In genomic region chr19:48397636-48398328, GRCh38 we compare ENCODE assay signal across 8 cellular contexts. TPM values are rescaled to one million over a fixed set of nuclear protein-coding genes. Genes with fewer than 3 reads are reported as not detected.
DNase-seq lines count a peak whose midpoint lies in the region; ATAC-seq and TF ChIP-seq lines count a peak whose summit lies in the region.

No MANE protein-coding gene starts in this region.

- CTCF ChIA-PET in CD4-positive, alpha-beta memory T cell (lab: Charles Lee; ENCODE audit: partially characterized antibody): no interaction called here

- no peak overlapping the region for H3K9ac ChIP-seq in neural cell (ENCODE audit: low read length)

- no peak for DNase-seq in CD4-positive, alpha-beta memory T cell
- DNase-seq in Jurkat, Clone E6-1 (ENCODE audit: low read depth, low spot score): no peak
- DNase-seq in chondrocyte (ENCODE audit: low spot score): no peak
- DNase-seq in HCEC 1CT: no peak
- no peak for DNase-seq in NCI-H446 treated with DMSO at 0.1 percent for 48 hours (lab: John Stamatoyannopoulos, UW)
- DNase-seq in A172 (ENCODE audit: low spot score): no peak

- no peak overlapping the region for H3K4me2 ChIP-seq in neural cell (ENCODE audit: low read length)

- no peaks in the 10 kb centered on the region for H4K20me1 ChIP-seq in neural cell (ENCODE audit: insufficient read depth)

- no peaks in the 10 kb centered on the region for H3K9me2 ChIP-seq in neural cell (ENCODE audit: insufficient read depth, low read length)

- intact Hi-C loops in CD4-positive, alpha-beta memory T cell (cut with micrococcal nuclease): loop anchor here (2.0 kb wide), 2 partner anchors 47 to 71 kb away; partner anchors contain the start of genes CYTH2 and GRWD1

- ATAC-seq in HG02763 (IDR thresholded peaks at IDR 0.05; ENCODE audit: unreplicated experiment): no peak

- TF ChIP-seq RAD21 in neural cell (conservative IDR thresholded peaks at IDR 0.05): no peak

- peaks cover 22 to 61% (median 43%) of the 10 kb centered on the region in 4 donors for H3K4me1 Mint-ChIP-seq in CD4-positive, alpha-beta memory T cell
- peaks cover 46% of the 10 kb centered on the region for H3K4me1 Mint-ChIP-seq in chondrocyte (ENCODE audit: low read depth)

- peak overlapping the region; percentile 86 to 97 (median 93) for H3K27ac Mint-ChIP-seq in CD4-positive, alpha-beta memory T cell
- H3K27ac Mint-ChIP-seq in chondrocyte (ENCODE audit: unreplicated experiment): peak overlapping the region; percentile 93

- peak overlapping the region; percentile 78 to 95 (median 89) for H3K4me3 Mint-ChIP-seq in CD4-positive, alpha-beta memory T cell
- H3K4me3 Mint-ChIP-seq in chondrocyte (ENCODE audit: unreplicated experiment): peak overlapping the region; percentile 94

- H3K36me3 Mint-ChIP-seq in CD4-positive, alpha-beta memory T cell: peaks cover 0 to 1% of the 10 kb centered on the region in 2 donors
- H3K36me3 Mint-ChIP-seq in chondrocyte (ENCODE audit: low read depth): no peaks in the 10 kb centered on the region

- peaks cover 4% of the 10 kb centered on the region for H3K79me2 ChIP-seq in neural cell (replicated peaks; ENCODE audit: insufficient read depth, low read length)

- H3K4me1 ChIP-seq in CD4-positive, alpha-beta memory T cell (ENCODE audit: insufficient read depth, low read length): peaks cover 45% of the 10 kb centered on the region

- TF ChIP-seq EP300 in neural cell (conservative IDR thresholded peaks at IDR 0.05; ENCODE audit: poor library complexity, severe bottlenecking): no peak

- peak overlapping the region; percentile 55 to 79 for H3K4me3 ChIP-seq in CD4-positive, alpha-beta memory T cell (ENCODE audit: low read length in 2 of 2)
- peak overlapping the region; percentile 51 for H3K4me3 ChIP-seq in Jurkat, Clone E6-1 (ENCODE audit: low read length)
- peak overlapping the region; percentile 94 for H3K4me3 ChIP-seq in neural cell (ENCODE audit: low read length)

- no peaks in the 10 kb centered on the region for H3F3A ChIP-seq in neural cell (ENCODE audit: insufficient read depth, low read length, poor library complexity, severe bottlenecking)

- H3K9me3 ChIP-seq in CD4-positive, alpha-beta memory T cell (ENCODE audit: control insufficient read depth in 1 of 2, low read length in 2 of 2): no peaks in the 10 kb centered on the region
- H3K9me3 ChIP-seq in neural cell (ENCODE audit: low read length): no peaks in the 10 kb centered on the region

- no peaks in the 10 kb centered on the region for H3K9me3 Mint-ChIP-seq in CD4-positive, alpha-beta memory T cell
- H3K9me3 Mint-ChIP-seq in chondrocyte (ENCODE audit: low read depth): no peaks in the 10 kb centered on the region

- POLR2A ChIA-PET in CD4-positive, alpha-beta memory T cell (lab: Charles Lee; ENCODE audit: partially characterized antibody): interaction anchor here (0.5 to 1.1 kb wide), 3 partner anchors 11 to 65 kb away, joined by 3 to 7 read pairs (median 4); partner anchors contain the start of genes SYNGR4 and TMEM143

- H3K36me3 ChIP-seq in CD4-positive, alpha-beta memory T cell (ENCODE audit: insufficient read depth, low read length): no peaks in the 10 kb centered on the region
- no peaks in the 10 kb centered on the region for H3K36me3 ChIP-seq in neural cell (ENCODE audit: insufficient read depth, low read length)

- H3K27me3 Mint-ChIP-seq in CD4-positive, alpha-beta memory T cell: peaks cover 10 to 18% of the 10 kb centered on the region in 2 donors
- no peaks in the 10 kb centered on the region for H3K27me3 Mint-ChIP-seq in chondrocyte (ENCODE audit: low read depth)

- H3K27ac ChIP-seq in CD4-positive, alpha-beta memory T cell (ENCODE audit: low read depth, low read length): peak overlapping the region; percentile 39
- H3K27ac ChIP-seq in neural cell (ENCODE audit: low read length): no peak overlapping the region

- H3K27me3 ChIP-seq in CD4-positive, alpha-beta memory T cell (ENCODE audit: insufficient read depth, low read length): peaks cover 23% of the 10 kb centered on the region
- peaks cover 24% of the 10 kb centered on the region for H3K27me3 ChIP-seq in neural cell (ENCODE audit: insufficient read depth, low read depth, low read length)

- H2AFZ ChIP-seq in neural cell (ENCODE audit: low read depth, low read length): no peak overlapping the region

- TF ChIP-seq CTCF in chondrocyte (IDR thresholded peaks at IDR 0.05) (no peak), neural cell (IDR thresholded peaks at IDR 0.05; ENCODE audit: poor library complexity, severe bottlenecking) (no peak)

TF ChIP-seq in neural cell, 6 proteins besides CTCF, POLR2A, EP300 and RAD21:
- no peak for TF ChIP-seq TAF1 (IDR thresholded peaks at IDR 0.05; ENCODE audit: low read depth)
- TF ChIP-seq MXI1 (conservative IDR thresholded peaks at IDR 0.05; ENCODE audit: poor library complexity, severe bottlenecking): no peak
- TF ChIP-seq SMC3 (conservative IDR thresholded peaks at IDR 0.05; ENCODE audit: poor library complexity): no peak
- TF ChIP-seq POLR2AphosphoS5 (IDR thresholded peaks at IDR 0.05): no peak
- TF ChIP-seq EZH2 (IDR thresholded peaks at IDR 0.05; ENCODE audit: borderline replicate concordance, insufficient read depth, low read length, poor library complexity, severe bottlenecking): no peak
- no peak for TF ChIP-seq REST (IDR thresholded peaks at IDR 0.05; ENCODE audit: borderline replicate concordance)

RNA-seq across cellular contexts. Expression of gene GRIN2D, which starts 4.3 kb away (rescaled TPM):
- under 1 TPM; 0.14 to 0.17 TPM for total RNA-seq in CD4-positive, alpha-beta memory T cell
- polyA plus RNA-seq in CD4-positive, alpha-beta memory T cell: not detected
- polyA plus RNA-seq in Jurkat, Clone E6-1 (2012; ENCODE audit: insufficient read depth, insufficient read length): 0.50 TPM
- 2.4 to 5.1 TPM (median 4.9 TPM) in 3 replicates for total RNA-seq in chondrocyte
- 1.8 and 2.8 TPM in 2 replicates for polyA plus RNA-seq in neural cell
- 8.5 and 8.7 TPM in 2 replicates for polyA minus RNA-seq in neural cell
- total RNA-seq in A172 (2014; rRNA removed; shearing (Covaris generic)): not detected in 2 replicates

RNA-seq across cellular contexts. Expression of gene KDELR1, which starts 6.4 kb away (rescaled TPM):
- total RNA-seq in CD4-positive, alpha-beta memory T cell: 10 to 100 TPM; 58.8 to 63.2 TPM
- polyA plus RNA-seq in CD4-positive, alpha-beta memory T cell: 10 to 100 TPM; 17.7 to 28.8 TPM
- polyA plus RNA-seq in Jurkat, Clone E6-1 (2012; ENCODE audit: insufficient read depth, insufficient read length): 72.4 TPM
- total RNA-seq in chondrocyte: 251 to 261 TPM (median 251 TPM) in 3 replicates
- 42.3 and 46.9 TPM in 2 replicates for polyA plus RNA-seq in neural cell
- 31.2 and 41.4 TPM in 2 replicates for polyA minus RNA-seq in neural cell
- total RNA-seq in A172 (2014; rRNA removed; shearing (Covaris generic)): 64.2 and 71.5 TPM in 2 replicates

RNA-seq across cellular contexts. Expression of gene SYNGR4, which starts 33.6 kb away (rescaled TPM):
- not detected for total RNA-seq in CD4-positive, alpha-beta memory T cell
- not detected for polyA plus RNA-seq in CD4-positive, alpha-beta memory T cell
- polyA plus RNA-seq in Jurkat, Clone E6-1 (2012; ENCODE audit: insufficient read depth, insufficient read length): 1.2 TPM
- not detected in 3 replicates for total RNA-seq in chondrocyte
- not detected in 2 replicates for polyA plus RNA-seq in neural cell
- polyA minus RNA-seq in neural cell: not detected in 2 replicates
- total RNA-seq in A172 (2014; rRNA removed; shearing (Covaris generic)): not detected in 2 replicates

RNA-seq across cellular contexts. Expression of gene TMEM143, which starts 34.0 kb away (rescaled TPM):
- 10 to 100 TPM; 27.6 to 31.8 TPM for total RNA-seq in CD4-positive, alpha-beta memory T cell
- polyA plus RNA-seq in CD4-positive, alpha-beta memory T cell: 1 to 10 TPM; 3.8 to 8.2 TPM
- polyA plus RNA-seq in Jurkat, Clone E6-1 (2012; ENCODE audit: insufficient read depth, insufficient read length): 23.6 TPM
- 5.4 to 14.0 TPM (median 10.1 TPM) in 3 replicates for total RNA-seq in chondrocyte
- polyA plus RNA-seq in neural cell: 4.2 and 11.7 TPM in 2 replicates
- 8.9 and 17.0 TPM in 2 replicates for polyA minus RNA-seq in neural cell
- total RNA-seq in A172 (2014; rRNA removed; shearing (Covaris generic)): 1.8 and 2.5 TPM in 2 replicates

RNA-seq across cellular contexts. Expression of gene GRWD1, which starts 48.0 kb away (rescaled TPM):
- total RNA-seq in CD4-positive, alpha-beta memory T cell: 10 to 100 TPM; 36.2 to 39.0 TPM
- 10 to 100 TPM; 44.4 to 52.8 TPM for polyA plus RNA-seq in CD4-positive, alpha-beta memory T cell
- 46.8 TPM for polyA plus RNA-seq in Jurkat, Clone E6-1 (2012; ENCODE audit: insufficient read depth, insufficient read length)
- 20.7 to 31.8 TPM (median 23.6 TPM) in 3 replicates for total RNA-seq in chondrocyte
- polyA plus RNA-seq in neural cell: 10.6 and 11.8 TPM in 2 replicates
- 17.1 and 17.8 TPM in 2 replicates for polyA minus RNA-seq in neural cell
- total RNA-seq in A172 (2014; rRNA removed; shearing (Covaris generic)): 38.9 and 55.4 TPM in 2 replicates
